1 cellular context compared by ENCODE assay signal in the genomic region with DNA sequence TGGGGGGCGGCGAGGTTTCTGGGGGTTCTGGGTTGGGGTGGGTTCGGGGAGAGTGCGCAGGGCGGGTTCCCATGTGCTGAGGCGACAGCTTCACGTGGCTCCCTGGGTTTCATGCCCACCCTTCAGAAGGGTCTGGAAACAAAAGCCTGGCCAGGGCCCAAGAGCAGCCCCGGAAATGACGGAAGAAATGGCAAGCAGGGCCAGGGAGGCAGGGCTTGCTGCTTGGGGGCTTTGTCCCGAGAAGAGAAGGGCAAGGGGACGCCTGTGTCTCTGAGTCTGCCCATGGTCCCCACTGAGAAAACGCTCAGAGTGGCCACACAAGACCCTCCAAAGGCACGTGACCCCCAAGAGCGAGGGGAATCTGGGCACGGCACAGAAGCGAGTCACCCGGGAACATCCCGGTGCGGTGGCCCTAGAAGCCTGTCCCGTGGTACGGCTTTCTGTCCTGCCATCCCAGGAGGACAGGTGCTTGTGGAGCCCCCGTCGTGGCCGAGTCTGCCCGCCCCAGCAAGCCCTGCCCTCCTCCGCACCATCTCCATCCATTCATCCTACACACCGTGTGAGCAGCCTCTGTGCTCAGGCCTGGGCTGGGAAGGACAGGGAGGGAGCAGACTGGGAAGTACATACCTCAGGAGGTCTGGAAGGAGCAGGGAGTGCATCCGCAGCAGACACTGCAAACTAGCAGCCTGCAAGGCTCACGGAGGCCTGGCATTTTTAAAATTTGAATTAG.
TF ChIP-seq lines count a peak whose summit lies in the region.

No MANE protein-coding gene starts in this region.

TF ChIP-seq in GM23338, 12 proteins besides CTCF, POLR2A, EP300 and RAD21 (continued from another document):
- TF ChIP-seq, protein P1, sequence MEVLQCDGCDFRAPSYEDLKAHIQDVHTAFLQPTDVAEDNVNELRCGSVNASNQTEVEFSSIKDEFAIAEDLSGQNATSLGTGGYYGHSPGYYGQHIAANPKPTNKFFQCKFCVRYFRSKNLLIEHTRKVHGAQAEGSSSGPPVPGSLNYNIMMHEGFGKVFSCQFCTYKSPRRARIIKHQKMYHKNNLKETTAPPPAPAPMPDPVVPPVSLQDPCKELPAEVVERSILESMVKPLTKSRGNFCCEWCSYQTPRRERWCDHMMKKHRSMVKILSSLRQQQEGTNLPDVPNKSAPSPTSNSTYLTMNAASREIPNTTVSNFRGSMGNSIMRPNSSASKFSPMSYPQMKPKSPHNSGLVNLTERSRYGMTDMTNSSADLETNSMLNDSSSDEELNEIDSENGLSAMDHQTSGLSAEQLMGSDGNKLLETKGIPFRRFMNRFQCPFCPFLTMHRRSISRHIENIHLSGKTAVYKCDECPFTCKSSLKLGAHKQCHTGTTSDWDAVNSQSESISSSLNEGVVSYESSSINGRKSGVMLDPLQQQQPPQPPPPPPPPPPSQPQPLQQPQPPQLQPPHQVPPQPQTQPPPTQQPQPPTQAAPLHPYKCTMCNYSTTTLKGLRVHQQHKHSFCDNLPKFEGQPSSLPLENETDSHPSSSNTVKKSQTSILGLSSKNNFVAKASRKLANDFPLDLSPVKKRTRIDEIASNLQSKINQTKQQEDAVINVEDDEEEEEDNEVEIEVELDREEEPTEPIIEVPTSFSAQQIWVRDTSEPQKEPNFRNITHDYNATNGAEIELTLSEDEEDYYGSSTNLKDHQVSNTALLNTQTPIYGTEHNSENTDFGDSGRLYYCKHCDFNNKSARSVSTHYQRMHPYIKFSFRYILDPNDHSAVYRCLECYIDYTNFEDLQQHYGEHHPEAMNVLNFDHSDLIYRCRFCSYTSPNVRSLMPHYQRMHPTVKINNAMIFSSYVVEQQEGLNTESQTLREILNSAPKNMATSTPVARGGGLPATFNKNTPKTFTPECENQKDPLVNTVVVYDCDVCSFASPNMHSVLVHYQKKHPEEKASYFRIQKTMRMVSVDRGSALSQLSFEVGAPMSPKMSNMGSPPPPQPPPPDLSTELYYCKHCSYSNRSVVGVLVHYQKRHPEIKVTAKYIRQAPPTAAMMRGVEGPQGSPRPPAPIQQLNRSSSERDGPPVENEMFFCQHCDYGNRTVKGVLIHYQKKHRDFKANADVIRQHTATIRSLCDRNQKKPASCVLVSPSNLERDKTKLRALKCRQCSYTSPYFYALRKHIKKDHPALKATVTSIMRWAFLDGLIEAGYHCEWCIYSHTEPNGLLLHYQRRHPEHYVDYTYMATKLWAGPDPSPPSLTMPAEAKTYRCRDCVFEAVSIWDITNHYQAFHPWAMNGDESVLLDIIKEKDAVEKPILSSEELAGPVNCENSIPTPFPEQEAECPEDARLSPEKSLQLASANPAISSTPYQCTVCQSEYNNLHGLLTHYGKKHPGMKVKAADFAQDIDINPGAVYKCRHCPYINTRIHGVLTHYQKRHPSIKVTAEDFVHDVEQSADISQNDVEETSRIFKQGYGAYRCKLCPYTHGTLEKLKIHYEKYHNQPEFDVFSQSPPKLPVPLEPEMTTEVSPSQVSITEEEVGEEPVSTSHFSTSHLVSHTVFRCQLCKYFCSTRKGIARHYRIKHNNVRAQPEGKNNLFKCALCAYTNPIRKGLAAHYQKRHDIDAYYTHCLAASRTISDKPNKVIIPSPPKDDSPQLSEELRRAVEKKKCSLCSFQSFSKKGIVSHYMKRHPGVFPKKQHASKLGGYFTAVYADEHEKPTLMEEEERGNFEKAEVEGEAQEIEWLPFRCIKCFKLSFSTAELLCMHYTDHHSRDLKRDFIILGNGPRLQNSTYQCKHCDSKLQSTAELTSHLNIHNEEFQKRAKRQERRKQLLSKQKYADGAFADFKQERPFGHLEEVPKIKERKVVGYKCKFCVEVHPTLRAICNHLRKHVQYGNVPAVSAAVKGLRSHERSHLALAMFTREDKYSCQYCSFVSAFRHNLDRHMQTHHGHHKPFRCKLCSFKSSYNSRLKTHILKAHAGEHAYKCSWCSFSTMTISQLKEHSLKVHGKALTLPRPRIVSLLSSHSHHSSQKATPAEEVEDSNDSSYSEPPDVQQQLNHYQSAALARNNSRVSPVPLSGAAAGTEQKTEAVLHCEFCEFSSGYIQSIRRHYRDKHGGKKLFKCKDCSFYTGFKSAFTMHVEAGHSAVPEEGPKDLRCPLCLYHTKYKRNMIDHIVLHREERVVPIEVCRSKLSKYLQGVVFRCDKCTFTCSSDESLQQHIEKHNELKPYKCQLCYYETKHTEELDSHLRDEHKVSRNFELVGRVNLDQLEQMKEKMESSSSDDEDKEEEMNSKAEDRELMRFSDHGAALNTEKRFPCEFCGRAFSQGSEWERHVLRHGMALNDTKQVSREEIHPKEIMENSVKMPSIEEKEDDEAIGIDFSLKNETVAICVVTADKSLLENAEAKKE (CRISPR knock-in tag; IDR thresholded peaks at IDR 0.05): no peak
- TF ChIP-seq, protein P2, sequence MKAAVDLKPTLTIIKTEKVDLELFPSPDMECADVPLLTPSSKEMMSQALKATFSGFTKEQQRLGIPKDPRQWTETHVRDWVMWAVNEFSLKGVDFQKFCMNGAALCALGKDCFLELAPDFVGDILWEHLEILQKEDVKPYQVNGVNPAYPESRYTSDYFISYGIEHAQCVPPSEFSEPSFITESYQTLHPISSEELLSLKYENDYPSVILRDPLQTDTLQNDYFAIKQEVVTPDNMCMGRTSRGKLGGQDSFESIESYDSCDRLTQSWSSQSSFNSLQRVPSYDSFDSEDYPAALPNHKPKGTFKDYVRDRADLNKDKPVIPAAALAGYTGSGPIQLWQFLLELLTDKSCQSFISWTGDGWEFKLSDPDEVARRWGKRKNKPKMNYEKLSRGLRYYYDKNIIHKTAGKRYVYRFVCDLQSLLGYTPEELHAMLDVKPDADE (IDR thresholded peaks at IDR 0.05): no peak
